In the genomic region with DNA sequence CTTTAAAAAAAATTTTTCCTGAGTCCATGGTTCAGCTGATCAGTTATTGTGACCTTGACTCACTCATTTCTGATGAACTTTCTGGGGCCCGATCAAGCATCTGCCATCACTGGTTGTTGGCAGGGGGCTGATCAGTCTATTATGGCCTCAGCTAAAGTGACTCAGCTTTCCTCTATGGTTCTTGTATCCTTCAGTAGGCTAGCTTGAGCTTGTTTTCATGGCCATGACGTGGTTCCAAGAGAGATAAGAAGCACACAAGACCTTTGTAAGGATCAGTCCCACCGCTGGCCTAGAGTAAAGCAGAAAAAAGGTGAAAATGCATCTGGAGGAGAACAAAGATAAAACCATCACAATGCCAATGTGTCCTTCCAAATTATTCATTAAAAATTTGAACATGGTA, we compare ENCODE assay signal across 21 cellular contexts. TPM values are rescaled to one million over a fixed set of nuclear protein-coding genes. Genes with fewer than 3 reads are reported as not detected.
DNase-seq lines count a peak whose midpoint lies in the region; ATAC-seq, FAIRE-seq and TF ChIP-seq lines count a peak whose summit lies in the region.
"Had no signal": no experiment of that assay in that cellular context is flagged by ENCODE, and none has a peak within 500 bp of the region (broad histone marks: within the 10 kb centered on the region; RNA-seq: fewer than 3 reads in every experiment).

No MANE protein-coding gene starts in this region.

- H3K4me3 Mint-ChIP-seq in stimulated activated naive B cell treated with anti-CD40 and anti-IgM and Interleukin-4, amounts not matched to agents 10 μg/mL and 1 μg/mL and 100 μg/mL, for 72 hours: no peak overlapping the region
- H3K4me3 Mint-ChIP-seq: CD4-positive, alpha-beta memory T cell; GM23338; H9 had no signal

- H3K4me2 ChIP-seq in keratinocyte (ENCODE audit: control insufficient read depth, extremely low read depth, insufficient read depth, low read depth, low read length): no peak overlapping the region
- H3K4me2 ChIP-seq: GM23338 had no signal

- no peaks in the 10 kb centered on the region for H3K79me2 ChIP-seq in keratinocyte (ENCODE audit: control insufficient read depth, insufficient read depth, low read length)

- H3K9me1 ChIP-seq in keratinocyte (ENCODE audit: control insufficient read depth, extremely low read depth, insufficient read depth, low read length): no peaks in the 10 kb centered on the region

- H3K36me3 ChIP-seq in adrenal gland (replicated peaks in 1 of 2) (no peaks in the 10 kb centered on the region), brain microvascular endothelial cell (replicated peaks) (no peaks in the 10 kb centered on the region), keratinocyte (ENCODE audit: control insufficient read depth in 2 of 2, extremely low read depth in 1 of 2, insufficient read depth in 2 of 2, low read length in 2 of 2) (no peaks in the 10 kb centered on the region)

- FAIRE-seq in keratinocyte (lab: Jason Lieb, UNC): peak; percentile 32
- FAIRE-seq in frontal cortex (lab: Jason Lieb, UNC): no peak
- FAIRE-seq: GM12891, GM18507 had no signal

- H3K27me3 ChIP-seq in adrenal gland (no peaks in the 10 kb centered on the region), brain microvascular endothelial cell (replicated peaks) (no peaks in the 10 kb centered on the region), keratinocyte (ENCODE audit: control insufficient read depth, extremely low read depth, insufficient read depth, low read length) (no peaks in the 10 kb centered on the region)

- DNase-seq in adrenal gland (peak in 4 of 7 donors; percentile 12 to 23 (median 20)), brain microvascular endothelial cell (peak; percentile 33), keratinocyte (ENCODE audit: low read depth, low spot score) (peak; percentile 25), omental fat pad (ENCODE audit: low spot score) (no peak), frontal cortex (ENCODE audit: low spot score in 2 of 2) (no peak)
- DNase-seq in stimulated activated naive B cell treated with anti-CD40 and anti-IgM and Interleukin-4, amounts not matched to agents 10 μg/mL and 1 μg/mL and 100 μg/mL, for 72 hours: no peak
- DNase-seq: C1 segment of cervical spinal cord; Calu3; CD4-positive, alpha-beta memory T cell; COR-L47; DMS53; DMS79 treated with DMSO at 0.1 percent for 48 hours; GF-D8; H9 had no signal

- in situ Hi-C loops in brain microvascular endothelial cell (cut with HindIII; ENCODE audit: low pct_ligation_motif_present, low sequenced_read_pairs): no loop called here

- no peak for ATAC-seq in omental fat pad (ENCODE audit: low FRiP score)
- no peak for ATAC-seq in stimulated activated naive B cell treated with anti-CD40 and anti-IgM and Interleukin-4, amounts not matched to agents 10 μg/mL and 1 μg/mL and 100 μg/mL, for 72 hours (replicated peaks)
- ATAC-seq: GM23338, HCT116 had no signal

- no peak overlapping the region for H3K9ac ChIP-seq in keratinocyte (ENCODE audit: control insufficient read depth, extremely low read depth, insufficient read depth, low read length)

- H3K4me3 ChIP-seq in adrenal gland (no peak overlapping the region), brain microvascular endothelial cell (ENCODE audit: low read depth, low read length) (no peak overlapping the region), keratinocyte (ENCODE audit: control insufficient read depth in 2 of 3, extremely low read depth in 1 of 3, insufficient read depth in 2 of 3, low read depth in 1 of 3, low read length in 3 of 3) (no peak overlapping the region)
- H3K4me3 ChIP-seq: GM23338 had no signal

- no peaks in the 10 kb centered on the region for H3K9me3 Mint-ChIP-seq in stimulated activated naive B cell treated with anti-CD40 and anti-IgM and Interleukin-4, amounts not matched to agents 10 μg/mL and 1 μg/mL and 100 μg/mL, for 72 hours
- H3K9me3 Mint-ChIP-seq: CD4-positive, alpha-beta memory T cell; GM23338; H9 had no signal

- H3K36me3 Mint-ChIP-seq in stimulated activated naive B cell treated with anti-CD40 and anti-IgM and Interleukin-4, amounts not matched to agents 10 μg/mL and 1 μg/mL and 100 μg/mL, for 72 hours: peaks cover 0 to 4% of the 10 kb centered on the region in 2 donors

- TF ChIP-seq CTCF in adrenal gland (IDR thresholded peaks at IDR 0.05): no peak
- no peak for TF ChIP-seq CTCF in brain microvascular endothelial cell (IDR thresholded peaks at IDR 0.05; ENCODE audit: low read depth, low read length, missing control alignments)
- no peak for TF ChIP-seq CTCF in keratinocyte (optimal IDR thresholded peaks at IDR 0.05 in 1 of 3, IDR thresholded peaks at IDR 0.05 in 1 of 3, conservative IDR thresholded peaks at IDR 0.05 in 1 of 3; ENCODE audit: extremely low read depth in 1 of 3, insufficient read depth in 2 of 3, low read length in 3 of 3)
- TF ChIP-seq CTCF in omental fat pad (IDR thresholded peaks at IDR 0.05): no peak

- no peak overlapping the region for H3K27ac ChIP-seq in adrenal gland
- no peak overlapping the region for H3K27ac ChIP-seq in brain microvascular endothelial cell
- H3K27ac ChIP-seq in keratinocyte (ENCODE audit: control insufficient read depth, insufficient read depth, low read length): no peak overlapping the region

- H3K4me1 ChIP-seq in adrenal gland (replicated peaks in 1 of 2): no peaks in the 10 kb centered on the region
- H3K4me1 ChIP-seq in keratinocyte (ENCODE audit: control insufficient read depth, extremely low read depth, insufficient read depth, low read length): peaks cover 24% of the 10 kb centered on the region

- dilution Hi-C loops in keratinocyte (cut with MboI; ENCODE audit: extremely low pct_ligation_motif_present, low sequenced_read_pairs): no loop called here

- H4K20me1 ChIP-seq in keratinocyte (ENCODE audit: control insufficient read depth, extremely low read depth, insufficient read depth, low read length): no peaks in the 10 kb centered on the region

- H3K9me3 ChIP-seq in adrenal gland (replicated peaks in 1 of 3) (no peaks in the 10 kb centered on the region), keratinocyte (ENCODE audit: control insufficient read depth, low read depth, low read length) (no peaks in the 10 kb centered on the region)

- H3K27ac Mint-ChIP-seq in stimulated activated naive B cell treated with anti-CD40 and anti-IgM and Interleukin-4, amounts not matched to agents 10 μg/mL and 1 μg/mL and 100 μg/mL, for 72 hours: no peak overlapping the region
- H3K27ac Mint-ChIP-seq: CD4-positive, alpha-beta memory T cell; GM23338; H9 had no signal

- WGBS in adrenal gland, 4 donors: 47 to 57% (median 49%) methylated on average over 3 of the region's 3 CpGs

- no peak for TF ChIP-seq POLR2A in adrenal gland (IDR thresholded peaks at IDR 0.05)

- H3K4me1 Mint-ChIP-seq in stimulated activated naive B cell treated with anti-CD40 and anti-IgM and Interleukin-4, amounts not matched to agents 10 μg/mL and 1 μg/mL and 100 μg/mL, for 72 hours: no peaks in the 10 kb centered on the region
- H3K4me1 Mint-ChIP-seq: CD4-positive, alpha-beta memory T cell; GM23338; H9 had no signal

- no peaks in the 10 kb centered on the region for H3K27me3 Mint-ChIP-seq in stimulated activated naive B cell treated with anti-CD40 and anti-IgM and Interleukin-4, amounts not matched to agents 10 μg/mL and 1 μg/mL and 100 μg/mL, for 72 hours
- H3K27me3 Mint-ChIP-seq: CD4-positive, alpha-beta memory T cell had no signal

- intact Hi-C loops in adrenal gland (cut with DNase I): no loop called here

- H2AFZ ChIP-seq in keratinocyte (ENCODE audit: control insufficient read depth, low read length): no peak overlapping the region
- H2AFZ ChIP-seq: GM23338 had no signal

RNA-seq across cellular contexts. Expression of a gene that starts 29.8 kb away (rescaled TPM):
- under 1 TPM in 1 of 8 donors, not detected in 7; 0.46 TPM for total RNA-seq in adrenal gland
- under 1 TPM in 1 of 3 donors, not detected in 2; 0.07 TPM for polyA plus RNA-seq in adrenal gland
- polyA plus RNA-seq in keratinocyte: 212 to 506 TPM (median 330 TPM) in 3 replicates
- 78.9 TPM for polyA plus RNA-seq in keratinocyte (2011; ENCODE audit: low read depth)
- polyA plus RNA-seq in keratinocyte (2011; cell fraction: cytosol; rRNA removed): 255 and 468 TPM in 2 replicates
- polyA plus RNA-seq in keratinocyte (2011; cell fraction: nucleus; rRNA removed): 510 and 522 TPM in 2 replicates
- 163 and 164 TPM in 2 replicates for polyA plus RNA-seq in keratinocyte (2012; ENCODE audit: low replicate concordance)
- 143 to 411 TPM (median 318 TPM) in 3 replicates for polyA minus RNA-seq in keratinocyte
- 253 TPM for polyA minus RNA-seq in keratinocyte (2011; cell fraction: cytosol; rRNA and poly(A)+ RNA removed)
- polyA minus RNA-seq in keratinocyte (2011; cell fraction: nucleus; rRNA and poly(A)+ RNA removed): 338 and 667 TPM in 2 replicates
- 1 to 10 TPM in 2 of 4 donors, not detected in 2; 2.5 to 8.4 TPM for total RNA-seq in omental fat pad
- total RNA-seq in frontal cortex: not detected
- total RNA-seq: A172, A673, G401, GM23338, H9 had no signal
- polyA plus RNA-seq: CD4-positive, alpha-beta memory T cell; GM23338 had no signal

Comparison
In these comparisons a context has a peak if more than half of its experiments do, and no peak if none do; other contexts are left out.
1. DNase-seq: peak in adrenal gland (4 of 7), brain microvascular endothelial cell (single experiment) and keratinocyte (single experiment); none in omental fat pad (single experiment), stimulated activated naive B cell treated with anti-CD40 and anti-IgM and Interleukin-4, amounts not matched to agents 10 μg/mL and 1 μg/mL and 100 μg/mL, for 72 hours (single experiment) and frontal cortex (0 of 2).